ENCODE assay signal across 11 cellular contexts in the genomic region with DNA sequence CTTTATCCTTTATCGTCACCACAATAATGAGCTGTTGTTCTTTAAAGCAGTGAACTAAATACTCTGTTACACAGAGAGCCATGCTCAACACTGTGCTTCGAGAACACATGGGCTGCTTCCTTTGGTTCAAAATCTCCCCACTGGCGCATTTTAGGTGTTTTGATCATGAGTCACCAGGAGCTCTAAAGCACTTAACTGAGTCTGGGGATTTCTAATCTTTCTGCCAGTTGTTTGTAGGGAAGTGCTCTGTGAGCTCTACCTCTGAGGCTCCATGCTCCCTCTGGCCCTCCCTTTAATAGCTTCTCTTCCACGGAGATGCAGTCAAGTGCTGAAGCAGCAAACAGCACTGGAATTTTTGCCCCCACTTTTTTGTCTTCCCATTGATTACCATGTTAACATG. TPM values are rescaled to one million over a fixed set of nuclear protein-coding genes. Genes with fewer than 3 reads are reported as not detected.
A peak's percentile ranks its signal among the peaks of the same experiment; 100 is the strongest.
DNase-seq lines count a peak whose midpoint lies in the region; TF ChIP-seq lines count a peak whose summit lies in the region.
"Had no signal": no experiment of that assay in that cellular context is flagged by ENCODE, and none has a peak within 500 bp of the region (broad histone marks: within the 10 kb centered on the region; RNA-seq: fewer than 3 reads in every experiment).

No MANE protein-coding gene starts in this region.

- H3K36me3 ChIP-seq in NT2/D1 (ENCODE audit: insufficient read depth, insufficient read length, low read length) = no peaks in the 10 kb centered on the region
- no peaks in the 10 kb centered on the region for H3K36me3 ChIP-seq in MM.1S (replicated peaks; ENCODE audit: insufficient read depth, low read length)

- H3K79me2 ChIP-seq in MM.1S (ENCODE audit: low read length) = no peaks in the 10 kb centered on the region

- no peak overlapping the region for H3K27ac ChIP-seq in MM.1S (ENCODE audit: low read length)

- no peak overlapping the region for H2AFZ ChIP-seq in MM.1S (ENCODE audit: low read length)

- H3K9me3 Mint-ChIP-seq in chondrocyte (ENCODE audit: low read depth) (no peaks in the 10 kb centered on the region), progenitor cell of endocrine pancreas (ENCODE audit: low read depth) (no peaks in the 10 kb centered on the region)

- H3K4me3 ChIP-seq in NT2/D1 (ENCODE audit: insufficient read length, low read depth) (no peak overlapping the region), MM.1S (ENCODE audit: low read length) (no peak overlapping the region)

- H3K4me1 ChIP-seq in NT2/D1 (ENCODE audit: insufficient read depth, insufficient read length) = no peaks in the 10 kb centered on the region
- peaks cover 14% of the 10 kb centered on the region; the same call in 1 of the 2 replicates for H3K4me1 ChIP-seq in MM.1S (ENCODE audit: low read length)

- H3K36me3 Mint-ChIP-seq in chondrocyte (ENCODE audit: low read depth) = peaks cover 6% of the 10 kb centered on the region
- no peaks in the 10 kb centered on the region for H3K36me3 Mint-ChIP-seq in progenitor cell of endocrine pancreas (ENCODE audit: insufficient read depth)

- H3K9me3 ChIP-seq in NT2/D1 (ENCODE audit: insufficient read depth, low read length) (no peaks in the 10 kb centered on the region), MM.1S (replicated peaks; ENCODE audit: insufficient read depth, low read length) (no peaks in the 10 kb centered on the region)

- H3K9me2 ChIP-seq in MM.1S (replicated peaks; ENCODE audit: insufficient read depth, low read length) = no peaks in the 10 kb centered on the region

- H3K27ac Mint-ChIP-seq in chondrocyte (ENCODE audit: unreplicated experiment) = peak overlapping the region; percentile 63
- H3K27ac Mint-ChIP-seq in progenitor cell of endocrine pancreas = no peak overlapping the region

- no peaks in the 10 kb centered on the region for H3K27me3 ChIP-seq in NT2/D1 (ENCODE audit: insufficient read depth, insufficient read length)
- no peaks in the 10 kb centered on the region for H3K27me3 ChIP-seq in MM.1S (replicated peaks; ENCODE audit: insufficient read depth, low read length)

- no peaks in the 10 kb centered on the region for H4K20me1 ChIP-seq in MM.1S (ENCODE audit: insufficient read depth, low read length)

- H3K9ac ChIP-seq in NT2/D1 (ENCODE audit: insufficient read length, low read depth) = no peak overlapping the region
- H3K9ac ChIP-seq in MM.1S (ENCODE audit: low read length) = no peak overlapping the region

- H3K27me3 Mint-ChIP-seq in chondrocyte (ENCODE audit: low read depth) (no peaks in the 10 kb centered on the region), progenitor cell of endocrine pancreas (no peaks in the 10 kb centered on the region)

- peaks cover 16% of the 10 kb centered on the region for H3F3A ChIP-seq in MM.1S (ENCODE audit: insufficient read depth, low read length)

- H3K4me1 Mint-ChIP-seq in chondrocyte (ENCODE audit: low read depth) (peaks cover 12% of the 10 kb centered on the region), progenitor cell of endocrine pancreas (ENCODE audit: low read depth) (no peaks in the 10 kb centered on the region)

- TF ChIP-seq CTCF in chondrocyte (IDR thresholded peaks at IDR 0.05) = no peak
- TF ChIP-seq CTCF in progenitor cell of endocrine pancreas (IDR thresholded peaks at IDR 0.05; ENCODE audit: unreplicated experiment) = no peak
- no peak for TF ChIP-seq CTCF in MM.1S (IDR thresholded peaks at IDR 0.05; ENCODE audit: low read length)

- H3K4me3 Mint-ChIP-seq in chondrocyte (ENCODE audit: unreplicated experiment) (no peak overlapping the region), progenitor cell of endocrine pancreas (ENCODE audit: low read depth) (no peak overlapping the region)

- DNase-seq in EL = peak; percentile 89
- DNase-seq in NT2/D1 (ENCODE audit: low read depth, low spot score) = peak; percentile 6
- DNase-seq in chondrocyte (ENCODE audit: low spot score) = no peak
- peak; percentile 77 for DNase-seq in non-pigmented ciliary epithelial cell (ENCODE audit: low read depth)
- no peak for DNase-seq in progenitor cell of endocrine pancreas (ENCODE audit: low spot score, unreplicated experiment)
- no peak for DNase-seq in NOMO-1 treated with DMSO at 0.1 percent for 48 hours (lab: John Stamatoyannopoulos, UW; ENCODE audit: unreplicated experiment)
- no peak for DNase-seq in MM.1S
- no peak for DNase-seq in NCI-H128 (lab: John Stamatoyannopoulos, UW; ENCODE audit: unreplicated experiment)
- DNase-seq: activated effector memory CD4-positive, alpha-beta T cell treated with Interleukin-2 at 50 U/mL for 16 hours; Karpas-422; right cardiac atrium had no signal

- no peak overlapping the region for H3K4me2 ChIP-seq in MM.1S (ENCODE audit: low read depth, low read length)

RNA-seq across cellular contexts. Expression of gene ERAP2, which starts 17.0 kb away (rescaled TPM):
- 1.2 to 2.7 TPM (median 2.2 TPM) in 3 replicates for total RNA-seq in chondrocyte
- not detected in 2 replicates for total RNA-seq in progenitor cell of endocrine pancreas

RNA-seq across cellular contexts. Expression of gene LNPEP, which starts 42.5 kb away (rescaled TPM):
- total RNA-seq in chondrocyte (30.7 to 47.7 TPM (median 31.4 TPM) in 3 replicates), progenitor cell of endocrine pancreas (24.2 and 25.6 TPM in 2 replicates)

Comparison
In these comparisons a context has a peak if more than half of its experiments do, and no peak if none do; other contexts are left out.
1. DNase-seq: peak in EL (single experiment), NT2/D1 (single experiment) and non-pigmented ciliary epithelial cell (single experiment); none in chondrocyte (single experiment), progenitor cell of endocrine pancreas (single experiment), NOMO-1 treated with DMSO at 0.1 percent for 48 hours (single experiment), MM.1S (single experiment) and NCI-H128 (single experiment).